In the genomic region with DNA sequence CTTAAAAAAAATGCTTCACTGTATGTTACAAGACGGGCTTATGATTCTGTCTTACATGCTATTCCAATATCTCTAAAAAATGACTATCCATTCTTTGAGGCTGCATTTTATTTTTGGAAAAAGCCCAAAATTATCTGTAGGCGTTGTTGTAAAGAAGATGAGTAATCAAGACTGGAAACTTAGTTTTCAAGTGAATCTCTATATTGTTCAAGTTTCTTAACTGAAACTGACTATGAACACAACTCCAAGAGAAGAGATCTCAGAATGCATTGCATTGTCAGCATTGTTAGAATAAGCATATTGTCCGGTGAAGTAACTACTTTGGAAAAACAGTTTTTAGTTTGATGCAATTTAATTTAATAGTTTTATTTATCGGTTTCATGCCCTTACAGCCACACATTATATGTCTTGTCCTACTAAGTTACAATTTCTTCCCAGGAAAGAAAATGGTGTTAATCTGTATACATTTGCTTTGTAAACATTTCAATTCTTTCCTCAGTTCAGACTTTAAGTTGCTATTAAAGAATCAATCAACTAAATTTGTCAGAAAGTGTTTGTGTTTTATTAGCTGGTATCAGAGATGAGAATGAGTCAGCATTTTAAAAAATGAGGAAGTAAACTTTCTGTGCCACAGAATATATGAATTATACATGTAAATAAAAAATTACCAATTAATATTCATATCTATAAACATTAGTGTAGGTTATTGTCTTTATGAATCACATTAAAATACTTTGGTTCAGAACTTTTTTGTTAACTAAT, we compare ENCODE assay signal across 22 cellular contexts.
DNase-seq lines count a peak whose midpoint lies in the region; ATAC-seq, FAIRE-seq and TF ChIP-seq lines count a peak whose summit lies in the region.
"Had no signal": no experiment of that assay in that cellular context is flagged by ENCODE, and none has a peak within 500 bp of the region (broad histone marks: within the 10 kb centered on the region; RNA-seq: fewer than 3 reads in every experiment).

No MANE protein-coding gene starts in this region.

- H3K36me3 ChIP-seq in astrocyte (ENCODE audit: insufficient read depth, low read length) = no peaks in the 10 kb centered on the region
- H3K36me3 ChIP-seq in colonic mucosa = no peaks in the 10 kb centered on the region

- no peak for TF ChIP-seq CTCF in astrocyte (IDR thresholded peaks at IDR 0.05; ENCODE audit: insufficient read depth, low read depth, low read length)
- no peak for TF ChIP-seq CTCF in colonic mucosa (IDR thresholded peaks at IDR 0.05)

- peaks cover 9% of the 10 kb centered on the region for H3K4me1 Mint-ChIP-seq in astrocyte (ENCODE audit: low read depth, unreplicated experiment)
- H3K4me1 Mint-ChIP-seq: activated CD4-positive, alpha-beta T cell treated with anti-CD3 and anti-CD28 coated beads, Interleukin-2, amount 10 ng/mL, durations not matched to agents 7 days and 5 days; brain; CD4-positive, CD25-positive, alpha-beta regulatory T cell; naive B cell had no signal

- H3K27ac Mint-ChIP-seq in astrocyte (ENCODE audit: unreplicated experiment) = no peak overlapping the region
- H3K27ac Mint-ChIP-seq: activated CD4-positive, alpha-beta T cell treated with anti-CD3 and anti-CD28 coated beads, Interleukin-2, amount 10 ng/mL, durations not matched to agents 7 days and 5 days; activated T-helper 2 cell treated with anti-CD3 and anti-CD28 coated beads, Interferon-gamma antibody, Interleukin-2, Interleukin-4, amounts not matched to agents 10 μg/mL and 5 μg/mL and 100 μg/mL, durations not matched to agents 14 hours and 24 hours and 36 hours; brain; CD4-positive, CD25-positive, alpha-beta regulatory T cell had no signal

- H3K27me3 ChIP-seq in astrocyte (ENCODE audit: insufficient read depth, low read length) (no peaks in the 10 kb centered on the region), colonic mucosa (no peaks in the 10 kb centered on the region)
- H3K27me3 ChIP-seq: hepatocyte had no signal

- peak; percentile 62 for DNase-seq in DMS53 (lab: John Stamatoyannopoulos, UW)
- DNase-seq in astrocyte (ENCODE audit: low read depth) = peak; percentile 4
- DNase-seq in iris pigment epithelial cell (ENCODE audit: low read depth) = peak; percentile 4
- DNase-seq in COLO668 (lab: John Stamatoyannopoulos, UW; ENCODE audit: unreplicated experiment) = no peak
- DNase-seq in colonic mucosa = no peak
- DNase-seq in NOMO-1 (lab: John Stamatoyannopoulos, UW; ENCODE audit: unreplicated experiment in 2 of 2) = no peak
- DNase-seq: activated CD4-positive, alpha-beta T cell treated with anti-CD3 and anti-CD28 coated beads, Interleukin-2, amount 10 ng/mL, durations not matched to agents 7 days and 5 days; CD4-positive, CD25-positive, alpha-beta regulatory T cell; cortex of kidney; DMS153; GOT3; islet precursor cell; naive B cell; NCI-H1436 treated with DMSO at 0.1 percent for 48 hours; occipital lobe; retina had no signal

- no peaks in the 10 kb centered on the region for H3K9me3 Mint-ChIP-seq in astrocyte (ENCODE audit: unreplicated experiment)
- H3K9me3 Mint-ChIP-seq: activated CD4-positive, alpha-beta T cell treated with anti-CD3 and anti-CD28 coated beads, Interleukin-2, amount 10 ng/mL, durations not matched to agents 7 days and 5 days; brain had no signal

- H3K79me2 ChIP-seq in astrocyte (ENCODE audit: insufficient read depth, low read length) = no peaks in the 10 kb centered on the region
- H3K79me2 ChIP-seq: hepatocyte had no signal

- H3K36me3 Mint-ChIP-seq in astrocyte (ENCODE audit: low read depth, unreplicated experiment) = no peaks in the 10 kb centered on the region
- H3K36me3 Mint-ChIP-seq: brain; CD4-positive, CD25-positive, alpha-beta regulatory T cell; naive B cell had no signal

- H3K4me2 ChIP-seq in astrocyte (ENCODE audit: low read length) = no peak overlapping the region
- H3K4me2 ChIP-seq: hepatocyte had no signal

- H3K9ac ChIP-seq in astrocyte (ENCODE audit: low read length) (no peak overlapping the region), colonic mucosa (ENCODE audit: low read depth in 2 of 2, low read length in 2 of 2) (no peak overlapping the region)

- H3K4me3 Mint-ChIP-seq in astrocyte (ENCODE audit: unreplicated experiment) = no peak overlapping the region
- H3K4me3 Mint-ChIP-seq: activated CD4-positive, alpha-beta T cell treated with anti-CD3 and anti-CD28 coated beads, Interleukin-2, amount 10 ng/mL, durations not matched to agents 7 days and 5 days; brain; CD4-positive, CD25-positive, alpha-beta regulatory T cell; naive B cell had no signal

- H3K4me1 ChIP-seq in astrocyte (ENCODE audit: insufficient read depth, low read length) (no peaks in the 10 kb centered on the region), colonic mucosa (no peaks in the 10 kb centered on the region)

- peak; percentile 51 for ATAC-seq in HG02885 (IDR thresholded peaks at IDR 0.05; ENCODE audit: poor library complexity, unreplicated experiment)
- no peak for ATAC-seq in activated CD4-positive, CD25-positive, alpha-beta regulatory T cell treated with anti-CD3 and anti-CD28 coated beads, Interleukin-2, amount 50 U/mL, for 24 hours

- H3K27ac ChIP-seq in astrocyte (ENCODE audit: low read depth, low read length) (no peak overlapping the region), colonic mucosa (no peak overlapping the region)
- H3K27ac ChIP-seq: hepatocyte had no signal

- no peaks in the 10 kb centered on the region for H3K9me3 ChIP-seq in astrocyte (ENCODE audit: insufficient read depth, low read depth, low read length)
- no peaks in the 10 kb centered on the region for H3K9me3 ChIP-seq in colonic mucosa

- no peak for FAIRE-seq in astrocyte (lab: Jason Lieb, UNC)
- FAIRE-seq: GM12891 had no signal

- no peaks in the 10 kb centered on the region for H3K27me3 Mint-ChIP-seq in astrocyte (ENCODE audit: low read depth, unreplicated experiment)
- H3K27me3 Mint-ChIP-seq: activated CD4-positive, alpha-beta T cell treated with anti-CD3 and anti-CD28 coated beads, Interleukin-2, amount 10 ng/mL, durations not matched to agents 7 days and 5 days; brain; CD4-positive, CD25-positive, alpha-beta regulatory T cell; naive B cell had no signal

- H3K4me3 ChIP-seq in astrocyte (ENCODE audit: insufficient read depth, low read depth, low read length) = no peak overlapping the region
- no peak overlapping the region for H3K4me3 ChIP-seq in colonic mucosa
- H3K4me3 ChIP-seq: hepatocyte had no signal

- H2AFZ ChIP-seq in astrocyte (ENCODE audit: low read depth, low read length) = no peak overlapping the region
- H2AFZ ChIP-seq: hepatocyte had no signal

- intact Hi-C loops in colonic mucosa (cut with DNase I) = no loop called here

- no peaks in the 10 kb centered on the region for H4K20me1 ChIP-seq in astrocyte (ENCODE audit: insufficient read depth, low read length)

Comparison
In these comparisons a context has a peak if more than half of its experiments do, and no peak if none do; other contexts are left out.
1. DNase-seq: peak in DMS53 (single experiment), astrocyte (single experiment) and iris pigment epithelial cell (single experiment); none in COLO668 (single experiment), colonic mucosa (single experiment) and NOMO-1 (0 of 2).